8 cellular contexts compared by ENCODE assay signal in the genomic region with DNA sequence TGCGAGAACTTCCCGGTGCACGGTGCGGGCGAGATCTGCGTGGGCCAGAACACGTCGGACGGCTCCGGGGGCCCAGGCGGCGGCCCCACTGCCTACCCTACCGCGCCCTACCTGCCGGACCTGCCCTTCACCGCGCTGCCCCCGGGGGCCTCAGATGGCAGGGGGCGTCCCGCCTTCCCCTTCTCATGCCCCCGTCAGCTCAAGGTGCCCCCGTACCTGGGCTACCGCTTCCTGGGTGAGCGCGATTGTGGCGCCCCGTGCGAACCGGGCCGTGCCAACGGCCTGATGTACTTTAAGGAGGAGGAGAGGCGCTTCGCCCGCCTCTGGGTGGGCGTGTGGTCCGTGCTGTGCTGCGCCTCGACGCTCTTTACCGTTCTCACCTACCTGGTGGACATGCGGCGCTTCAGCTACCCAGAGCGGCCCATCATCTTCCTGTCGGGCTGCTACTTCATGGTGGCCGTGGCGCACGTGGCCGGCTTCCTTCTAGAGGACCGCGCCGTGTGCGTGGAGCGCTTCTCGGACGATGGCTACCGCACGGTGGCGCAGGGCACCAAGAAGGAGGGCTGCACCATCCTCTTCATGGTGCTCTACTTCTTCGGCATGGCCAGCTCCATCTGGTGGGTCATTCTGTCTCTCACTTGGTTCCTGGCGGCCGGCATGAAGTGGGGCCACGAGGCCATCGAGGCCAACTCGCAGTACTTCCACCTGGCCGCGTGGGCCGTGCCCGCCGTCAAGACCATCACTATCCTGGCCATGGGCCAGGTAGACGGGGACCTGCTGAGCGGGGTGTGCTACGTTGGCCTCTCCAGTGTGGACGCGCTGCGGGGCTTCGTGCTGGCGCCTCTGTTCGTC. TPM values are rescaled to one million over a fixed set of nuclear protein-coding genes. Genes with fewer than 3 reads are reported as not detected.
DNase-seq lines count a peak whose midpoint lies in the region; ATAC-seq and TF ChIP-seq lines count a peak whose summit lies in the region.

No MANE protein-coding gene starts in this region.

- POLR2A ChIA-PET in MCF 10A (lab: Yijun Ruan, JAX), result no interaction called here

- ATAC-seq in GM19328 (IDR thresholded peaks at IDR 0.05; ENCODE audit: unreplicated experiment), result no peak
- no peak for ATAC-seq in HG02852 (IDR thresholded peaks at IDR 0.05; ENCODE audit: unreplicated experiment)
- no peak for ATAC-seq in HG03280 (IDR thresholded peaks at IDR 0.05; ENCODE audit: unreplicated experiment)

- H3K27ac Mint-ChIP-seq in MCF 10A (ENCODE audit: low read depth, unreplicated experiment), result no peak overlapping the region
- no peak overlapping the region for H3K27ac Mint-ChIP-seq in activated naive CD4-positive, alpha-beta T cell treated with anti-CD3 and anti-CD28 coated beads, Interleukin-2, amount 10 ng/mL, durations not matched to agents 7 days and 5 days

- H3K9me3 Mint-ChIP-seq in MCF 10A (ENCODE audit: unreplicated experiment), result no peaks in the 10 kb centered on the region
- no peaks in the 10 kb centered on the region for H3K9me3 Mint-ChIP-seq in activated naive CD4-positive, alpha-beta T cell treated with anti-CD3 and anti-CD28 coated beads, Interleukin-2, amount 10 ng/mL, durations not matched to agents 7 days and 5 days

- no TSS peak for BruUV-seq in MCF 10A (replicated peaks; lab: Mats Ljungman, UMichigan)

- H3K4me3 ChIP-seq in breast epithelium, result peak overlapping the region; percentile 60 to 92 (median 84)
- peak overlapping the region; percentile 87 for H3K4me3 ChIP-seq in left ventricle myocardium inferior
- H3K4me3 ChIP-seq in retinal pigment epithelial cell (ENCODE audit: low read length), result peak overlapping the region; percentile 60

- H3K4me1 ChIP-seq in breast epithelium, result no peaks in the 10 kb centered on the region
- peaks cover 69% of the 10 kb centered on the region for H3K4me1 ChIP-seq in left ventricle myocardium inferior

- CTCF ChIA-PET in MCF 10A (lab: Yijun Ruan, JAX), result interaction anchor here (0.7 kb wide), 1 partner anchor 126 kb away, joined by 3 read pairs; no protein-coding TSS in a partner anchor
- CTCF ChIA-PET in activated naive CD4-positive, alpha-beta T cell treated with anti-CD3 and anti-CD28 coated beads, Interleukin-2, amount 10 ng/mL, durations not matched to agents 7 days and 5 days (lab: Charles Lee), result no interaction called here

- DNase-seq in breast epithelium (ENCODE audit: low spot score in 2 of 2) (peak; percentile 63 to 65), MCF 10A (ENCODE audit: unreplicated experiment) (no peak), left ventricle myocardium inferior (peak; percentile 64), retinal pigment epithelial cell (ENCODE audit: low read depth) (no peak)
- DNase-seq in activated naive CD4-positive, alpha-beta T cell treated with anti-CD3 and anti-CD28 coated beads, Interleukin-2, amount 10 ng/mL, durations not matched to agents 7 days and 5 days, result peak; percentile 46

- no peaks in the 10 kb centered on the region for H3K27me3 Mint-ChIP-seq in MCF 10A (ENCODE audit: insufficient read depth, unreplicated experiment)
- peaks cover 52% of the 10 kb centered on the region for H3K27me3 Mint-ChIP-seq in activated naive CD4-positive, alpha-beta T cell treated with anti-CD3 and anti-CD28 coated beads, Interleukin-2, amount 10 ng/mL, durations not matched to agents 7 days and 5 days

- H3K4me3 Mint-ChIP-seq in MCF 10A (ENCODE audit: unreplicated experiment), result no peak overlapping the region
- no peak overlapping the region for H3K4me3 Mint-ChIP-seq in activated naive CD4-positive, alpha-beta T cell treated with anti-CD3 and anti-CD28 coated beads, Interleukin-2, amount 10 ng/mL, durations not matched to agents 7 days and 5 days

- H3K36me3 Mint-ChIP-seq in MCF 10A (ENCODE audit: insufficient read depth, unreplicated experiment), result no peaks in the 10 kb centered on the region
- no peaks in the 10 kb centered on the region for H3K36me3 Mint-ChIP-seq in activated naive CD4-positive, alpha-beta T cell treated with anti-CD3 and anti-CD28 coated beads, Interleukin-2, amount 10 ng/mL, durations not matched to agents 7 days and 5 days

- no peak for TF ChIP-seq POLR2A in breast epithelium (IDR thresholded peaks at IDR 0.05)

- H3K27me3 ChIP-seq in breast epithelium (no peaks in the 10 kb centered on the region), left ventricle myocardium inferior (ENCODE audit: low read depth) (peaks cover 66% of the 10 kb centered on the region)

- H3K27ac ChIP-seq in breast epithelium (peak overlapping the region; percentile 99), left ventricle myocardium inferior (replicated peaks) (peak overlapping the region; percentile 98)

- H3K36me3 ChIP-seq in breast epithelium (no peaks in the 10 kb centered on the region), left ventricle myocardium inferior (no peaks in the 10 kb centered on the region)

- TF ChIP-seq CTCF in breast epithelium (IDR thresholded peaks at IDR 0.05) (peak; percentile 45 to 64 (median 48)), MCF 10A (IDR thresholded peaks at IDR 0.05; ENCODE audit: unreplicated experiment) (no peak), left ventricle myocardium inferior (IDR thresholded peaks at IDR 0.05; ENCODE audit: borderline replicate concordance) (peak; percentile 64), retinal pigment epithelial cell (conservative IDR thresholded peaks at IDR 0.05; ENCODE audit: low read depth, low read length) (peak; percentile 43)

- H3K4me1 Mint-ChIP-seq in MCF 10A (ENCODE audit: insufficient read depth, unreplicated experiment), result peaks cover 7% of the 10 kb centered on the region
- H3K4me1 Mint-ChIP-seq in activated naive CD4-positive, alpha-beta T cell treated with anti-CD3 and anti-CD28 coated beads, Interleukin-2, amount 10 ng/mL, durations not matched to agents 7 days and 5 days, result peaks cover 17% of the 10 kb centered on the region

- H3K9me3 ChIP-seq in breast epithelium (no peaks in the 10 kb centered on the region), left ventricle myocardium inferior (replicated peaks) (no peaks in the 10 kb centered on the region)

- intact Hi-C loops in breast epithelium (cut with DNase I; ENCODE audit: low total_unique reads), result no loop called here
- intact Hi-C loops in MCF 10A (cut with micrococcal nuclease), result loop anchor here (10.0 kb wide), 1 partner anchor 99 kb away; no protein-coding TSS in a partner anchor
- intact Hi-C loops in left ventricle myocardium inferior (cut with micrococcal nuclease), result no loop called here

RNA-seq across cellular contexts. Expression of a gene that starts 1.7 kb away (rescaled TPM):
- total RNA-seq in breast epithelium (10 to 100 TPM; 12.5 to 41.4 (median 26.5) TPM), MCF 10A (2022) (1.1 and 1.8 TPM in 2 replicates), left ventricle myocardium inferior (35.2 TPM)

RNA-seq across cellular contexts. Expression of a gene that starts 37.7 kb away (rescaled TPM):
- total RNA-seq in breast epithelium (not detected), MCF 10A (2022) (not detected in 2 replicates), left ventricle myocardium inferior (not detected)

Comparison
In these comparisons a context has a peak if more than half of its experiments do, and no peak if none do; other contexts are left out.
1. DNase-seq: peak in breast epithelium (2 of 2), activated naive CD4-positive, alpha-beta T cell treated with anti-CD3 and anti-CD28 coated beads, Interleukin-2, amount 10 ng/mL, durations not matched to agents 7 days and 5 days (single experiment) and left ventricle myocardium inferior (single experiment); none in MCF 10A (single experiment) and retinal pigment epithelial cell (single experiment).
2. Peak in every context shown above with its lines, with median percentiles within 50 percentile points of each other: H3K4me3 ChIP-seq.